ENCODE assay signal across 8 cellular contexts in the genomic region with DNA sequence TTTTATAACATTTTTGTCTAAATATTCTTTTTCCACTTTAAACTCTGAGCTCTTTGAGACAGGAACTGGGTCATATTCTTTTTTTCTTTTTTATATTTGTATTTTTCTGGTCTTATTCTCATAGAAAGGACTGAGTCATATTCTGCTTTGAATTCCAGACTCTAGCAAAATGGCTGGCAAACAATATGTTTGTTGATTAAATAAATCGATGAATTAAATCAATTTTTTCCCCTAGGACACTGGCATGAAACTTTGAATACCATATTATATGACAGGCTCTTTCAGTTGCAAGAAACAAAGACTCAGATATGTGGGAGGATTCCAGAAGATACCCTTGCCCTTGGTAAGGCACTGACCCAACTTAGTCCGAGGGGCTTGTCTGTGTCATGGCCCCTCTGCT.
"Had no signal": no experiment of that assay in that cellular context is flagged by ENCODE, and none has a peak within 500 bp of the region (broad histone marks: within the 10 kb centered on the region; RNA-seq: fewer than 3 reads in every experiment).

No MANE protein-coding gene starts in this region.

- H3K9me3 Mint-ChIP-seq: HFFc6, IgD-negative memory B cell had no signal

- H3K36me3 ChIP-seq: HAP-1 had no signal

- H3K4me3 ChIP-seq: HAP-1 had no signal

- H3K4me3 Mint-ChIP-seq: HFFc6, IgD-negative memory B cell had no signal

- H3K27ac ChIP-seq: HL-60 had no signal

- ATAC-seq: HCT116 had no signal

- DNase-seq: GOT3, H7, HFFc6, KBM-7 had no signal

- H3K36me3 Mint-ChIP-seq: IgD-negative memory B cell had no signal

- H3K27ac Mint-ChIP-seq: HFFc6, IgD-negative memory B cell had no signal

- H3K9me3 ChIP-seq: HAP-1 had no signal
